ENCODE assay signal across 18 cellular contexts in the genomic region with DNA sequence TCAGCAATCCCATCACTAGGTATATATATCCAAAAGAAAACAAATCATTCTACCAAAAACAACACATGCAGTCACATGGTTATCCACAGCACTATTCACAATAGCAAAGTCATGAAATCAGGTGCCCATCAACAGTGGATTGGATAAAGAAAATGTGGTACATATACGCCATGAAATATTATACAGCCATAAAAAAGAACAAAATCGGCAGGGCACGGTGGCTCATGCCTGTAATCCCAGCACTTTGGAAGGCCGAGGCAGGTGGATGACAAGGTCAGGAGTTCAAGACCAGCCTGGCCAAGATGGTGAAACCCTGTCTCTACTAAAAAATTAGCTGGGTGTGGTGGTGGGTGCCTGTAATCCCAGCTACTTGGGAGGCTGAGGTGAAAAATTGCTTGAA. TPM values are rescaled to one million over a fixed set of nuclear protein-coding genes. Genes with fewer than 3 reads are reported as not detected.
DNase-seq lines count a peak whose midpoint lies in the region; ATAC-seq, FAIRE-seq and TF ChIP-seq lines count a peak whose summit lies in the region.
"Not testable (repeated sequence)": the region's sequence is repeated elsewhere in the genome, so short reads cannot be mapped to it uniquely, and the experiment has no call there.
"Had no signal": no experiment of that assay in that cellular context is flagged by ENCODE, and none has a peak within 500 bp of the region (broad histone marks: within the 10 kb centered on the region; RNA-seq: fewer than 3 reads in every experiment).

No MANE protein-coding gene starts in this region.

- not testable (repeated sequence) for H3K4me2 ChIP-seq in K562 (ENCODE audit: insufficient read depth, low read length)

- POLR2A ChIA-PET in HEK293 (lab: Yijun Ruan, JAX) = not testable (repeated sequence)
- POLR2A ChIA-PET in K562 (lab: Yijun Ruan, JAX) = interaction anchor here (1.0 to 1.5 kb wide), 4 partner anchors 11 to 56 kb away, joined by 3 to 4 read pairs (median 3); no protein-coding TSS in a partner anchor

- H3K4me1 Mint-ChIP-seq in T-helper 17 cell; activated naive CD4-positive, alpha-beta T cell treated with anti-CD3 and anti-CD28 coated beads, Interleukin-2, amount 10 ng/mL, durations not matched to agents 7 days and 5 days; stimulated activated naive B cell treated with anti-CD40 and anti-IgM and Interleukin-4, amounts not matched to agents 10 μg/mL and 1 μg/mL and 100 μg/mL, for 72 hours: not testable (repeated sequence)

- H3K27ac Mint-ChIP-seq in T-helper 17 cell = peak overlapping the region; percentile 3
- H3K27ac Mint-ChIP-seq in activated naive CD4-positive, alpha-beta T cell treated with anti-CD3 and anti-CD28 coated beads, Interleukin-2, amount 10 ng/mL, durations not matched to agents 7 days and 5 days = peak overlapping the region; percentile 55
- H3K27ac Mint-ChIP-seq in stimulated activated naive B cell treated with anti-CD40 and anti-IgM and Interleukin-4, amounts not matched to agents 10 μg/mL and 1 μg/mL and 100 μg/mL, for 72 hours = peak overlapping the region; percentile 37

- not testable (repeated sequence) for H4K20me1 ChIP-seq in K562 (replicated peaks; ENCODE audit: control insufficient read depth, insufficient read depth, low read length)

- 95% methylated on average over 4 of the region's 4 CpGs for WGBS in K562 (ENCODE audit: insufficient coverage, low coverage, missing lambda C conversion rate)

- not testable (repeated sequence) for TF ChIP-seq EP300 in K562 (IDR thresholded peaks at IDR 0.05; ENCODE audit: low read length)

- ATAC-seq in SK-N-SH treated with all-trans-retinoic acid at 6 μM for 48 hours; T-helper 17 cell; K562; stimulated activated naive B cell treated with anti-CD40 and anti-IgM and Interleukin-4, amounts not matched to agents 10 μg/mL and 1 μg/mL and 100 μg/mL, for 72 hours (replicated peaks): not testable (repeated sequence)

- not testable (repeated sequence) for H3K9me3 ChIP-seq in HEK293 (ENCODE audit: control insufficient read depth, insufficient read depth, low read depth, low read length); T-helper 17 cell (ENCODE audit: control insufficient read depth, low read length, poor library complexity, severe bottlenecking); K562 (replicated peaks; ENCODE audit: control insufficient read depth, insufficient read depth, low read depth, low read length)

- not testable (repeated sequence) for H3K4me3 ChIP-seq in HEK293 (ENCODE audit: low read depth, low read length); K562

- not testable (repeated sequence) for FAIRE-seq in K562 (lab: Jason Lieb, UNC)

- H3K36me3 ChIP-seq in HEK293 (ENCODE audit: control insufficient read depth in 2 of 2, insufficient read depth in 1 of 2, low read length in 2 of 2) (peaks cover 52 to 97% of the 10 kb centered on the region in 2 experiments), K562 (ENCODE audit: control insufficient read depth, insufficient read depth, low read length) (peaks cover 90% of the 10 kb centered on the region)

- H3K36me3 Mint-ChIP-seq in T-helper 17 cell (ENCODE audit: low read depth) = peaks cover 17% of the 10 kb centered on the region
- H3K36me3 Mint-ChIP-seq in activated naive CD4-positive, alpha-beta T cell treated with anti-CD3 and anti-CD28 coated beads, Interleukin-2, amount 10 ng/mL, durations not matched to agents 7 days and 5 days = peaks cover 78% of the 10 kb centered on the region
- peaks cover 34 to 47% of the 10 kb centered on the region in 2 donors for H3K36me3 Mint-ChIP-seq in stimulated activated naive B cell treated with anti-CD40 and anti-IgM and Interleukin-4, amounts not matched to agents 10 μg/mL and 1 μg/mL and 100 μg/mL, for 72 hours

- intact Hi-C loops in K562 (cut with micrococcal nuclease) = not testable (repeated sequence)

- not testable (repeated sequence) for H3K9ac ChIP-seq in K562 (ENCODE audit: insufficient read depth in 1 of 2, low read depth in 2 of 2, low read length in 2 of 2)

- in situ Hi-C loops in K562 (cut with MboI) = not testable (repeated sequence)

- not testable (repeated sequence) for TF ChIP-seq CTCF in HEK293 (tag by site-specific recombination; IDR thresholded peaks at IDR 0.05); K562 (IDR thresholded peaks at IDR 0.05 in 2 of 3, conservative IDR thresholded peaks at IDR 0.05 in 1 of 3; ENCODE audit: insufficient read depth in 2 of 3, low read depth in 1 of 3, low read length in 3 of 3)

- H3K4me1 ChIP-seq in HEK293 (ENCODE audit: control insufficient read depth, insufficient read depth, low read length); K562 (replicated peaks in 1 of 2; ENCODE audit: control insufficient read depth in 2 of 2, insufficient read depth in 2 of 2, low read length in 2 of 2): not testable (repeated sequence)

- H3K79me2 ChIP-seq in K562 (ENCODE audit: control insufficient read depth, insufficient read depth, low read length) = not testable (repeated sequence)

- CTCF ChIA-PET in HEK293 (lab: Yijun Ruan, JAX) = interaction anchor here (0.6 to 0.8 kb wide), 2 partner anchors 36 kb away, joined by 3 read pairs; no protein-coding TSS in a partner anchor
- CTCF ChIA-PET in activated naive CD4-positive, alpha-beta T cell treated with anti-CD3 and anti-CD28 coated beads, Interleukin-2, amount 10 ng/mL, durations not matched to agents 7 days and 5 days (lab: Charles Lee) = interaction anchor here (0.6 kb wide), 1 partner anchor 41 kb away, joined by 4 read pairs; no protein-coding TSS in a partner anchor
- CTCF ChIA-PET in K562 (lab: Yijun Ruan, JAX; ENCODE audit: low intra/inter-chr PET ratio) = not testable (repeated sequence)

- H3K27me3 Mint-ChIP-seq in T-helper 17 cell; activated naive CD4-positive, alpha-beta T cell treated with anti-CD3 and anti-CD28 coated beads, Interleukin-2, amount 10 ng/mL, durations not matched to agents 7 days and 5 days; stimulated activated naive B cell treated with anti-CD40 and anti-IgM and Interleukin-4, amounts not matched to agents 10 μg/mL and 1 μg/mL and 100 μg/mL, for 72 hours: not testable (repeated sequence)

- not testable (repeated sequence) for BruUV-seq in K562 (replicated peaks; lab: Mats Ljungman, UMichigan)

- H3K9me3 Mint-ChIP-seq in activated naive CD4-positive, alpha-beta T cell treated with anti-CD3 and anti-CD28 coated beads, Interleukin-2, amount 10 ng/mL, durations not matched to agents 7 days and 5 days; stimulated activated naive B cell treated with anti-CD40 and anti-IgM and Interleukin-4, amounts not matched to agents 10 μg/mL and 1 μg/mL and 100 μg/mL, for 72 hours: not testable (repeated sequence)

- not testable (repeated sequence) for H3K9me1 ChIP-seq in K562 (ENCODE audit: control insufficient read depth, insufficient read depth, low read length)

- H3K27ac ChIP-seq in HEK293 (ENCODE audit: extremely low read depth, low read depth, low read length); K562 (ENCODE audit: extremely low read depth, low read depth, low read length): not testable (repeated sequence)

- not testable (repeated sequence) for TF ChIP-seq RAD21 in K562 (CRISPR knock-in tag; conservative IDR thresholded peaks at IDR 0.05 in 1 of 2, IDR thresholded peaks at IDR 0.05 in 1 of 2)

- DNase-seq in LHCN-M2 (ENCODE audit: low read depth) = peak; percentile 14
- DNase-seq in T-helper 17 cell; activated naive CD4-positive, alpha-beta T cell treated with anti-CD3 and anti-CD28 coated beads, Interleukin-2, amount 10 ng/mL, durations not matched to agents 7 days and 5 days; K562 (ENCODE audit: extremely low read depth in 1 of 4, low spot score in 3 of 4); stimulated activated naive B cell treated with anti-CD40 and anti-IgM and Interleukin-4, amounts not matched to agents 10 μg/mL and 1 μg/mL and 100 μg/mL, for 72 hours: not testable (repeated sequence)

- not testable (repeated sequence) for H3K4me3 Mint-ChIP-seq in T-helper 17 cell; activated naive CD4-positive, alpha-beta T cell treated with anti-CD3 and anti-CD28 coated beads, Interleukin-2, amount 10 ng/mL, durations not matched to agents 7 days and 5 days; stimulated activated naive B cell treated with anti-CD40 and anti-IgM and Interleukin-4, amounts not matched to agents 10 μg/mL and 1 μg/mL and 100 μg/mL, for 72 hours

- not testable (repeated sequence) for TF ChIP-seq POLR2A in K562 (conservative IDR thresholded peaks at IDR 0.05)

- not testable (repeated sequence) for H3K27me3 ChIP-seq in K562 (ENCODE audit: control insufficient read depth in 2 of 2, insufficient read depth in 2 of 2, low read length in 2 of 2)

- not testable (repeated sequence) for H2AFZ ChIP-seq in K562 (ENCODE audit: low read depth, low read length)

TF ChIP-seq in SK-N-SH treated with all-trans-retinoic acid at 6 μM for 48 hours, 23 proteins besides CTCF, POLR2A, EP300 and RAD21:
- TF ChIP-seq ZNF8 (CRISPR knock-in tag; IDR thresholded peaks at IDR 0.05) = peak; percentile 81

RNA-seq across cellular contexts. Expression of gene PKD2L2, which starts 55.0 kb away (rescaled TPM):
- total RNA-seq in LHCN-M2 (2014; rRNA removed) (not detected in 2 replicates), T-helper 17 cell (not detected), K562 (2014; rRNA removed) (0.29 TPM in 1 of 2 replicates, not detected in the other), K562 (2014; rRNA removed; fragmentation: Illumina TruSeq; extraction: Trizol) (not detected in 2 replicates), K562 (2015; rRNA removed; fragmentation: Illumina TruSeq; extraction: Trizol) (0.25 TPM in 1 of 2 replicates, not detected in the other), K562 (2021) (not detected in 2 replicates)
- not detected for polyA plus RNA-seq in LHCN-M2 (2012)
- total RNA-seq in K562 (2011; cell fraction: chromatin; rRNA removed; ENCODE audit: low replicate concordance) = 0.53 TPM in 1 of 2 replicates, not detected in the other
- 0.50 TPM in 1 of 2 replicates, not detected in the other for total RNA-seq in K562 (2011; cell fraction: nucleolus; rRNA removed)
- 0.92 TPM in 1 of 2 replicates, not detected in the other for total RNA-seq in K562 (2011; cell fraction: nucleoplasm; rRNA removed)
- polyA plus RNA-seq in K562 (2011; rRNA removed) (0.05 and 0.11 TPM in 2 replicates), K562 (2014; fragmentation: Illumina TruSeq; extraction: Trizol) (not detected in 2 replicates), K562 (2014; fragmentation: Nextera tagmentation; extraction: Ambion mirVana) (under 1 TPM; 0.08 to 0.11 TPM), K562 (2014; rRNA removed) (not detected in 2 replicates)
- 0.21 TPM in 1 of 2 replicates, not detected in the other for polyA plus RNA-seq in K562 (2011; cell fraction: cytosol; rRNA removed)
- not detected in 2 replicates for polyA plus RNA-seq in K562 (2011; cell fraction: nucleus; rRNA removed)
- 0.08 and 0.26 TPM in 2 replicates for polyA plus RNA-seq in K562 (2012)
- polyA minus RNA-seq in K562 (2011; rRNA and poly(A)+ RNA removed) = not detected in 2 replicates
- polyA minus RNA-seq in K562 (2011; cell fraction: cytosol; rRNA and poly(A)+ RNA removed) = not detected in 2 replicates
- polyA minus RNA-seq in K562 (2011; cell fraction: nucleus; rRNA and poly(A)+ RNA removed) = 0.89 TPM in 1 of 2 replicates, not detected in the other
- total RNA-seq: A172; A673; Caco-2; Calu3; CD4-positive, alpha-beta memory T cell; CD4-positive, alpha-beta T cell; CD4-positive, CD25-positive, alpha-beta regulatory T cell; CD8-positive, alpha-beta memory T cell; CD8-positive, alpha-beta T cell; Daoy had no signal
- polyA plus RNA-seq: BJ had no signal

Comparison
In these comparisons a context has a peak if more than half of its experiments do, and no peak if none do; other contexts are left out.
1. H3K27ac Mint-ChIP-seq: peak in every context shown above with its lines; median percentile 55 in activated naive CD4-positive, alpha-beta T cell treated with anti-CD3 and anti-CD28 coated beads, Interleukin-2, amount 10 ng/mL, durations not matched to agents 7 days and 5 days; 37 in stimulated activated naive B cell treated with anti-CD40 and anti-IgM and Interleukin-4, amounts not matched to agents 10 μg/mL and 1 μg/mL and 100 μg/mL, for 72 hours; 3 in T-helper 17 cell.